24 cellular contexts compared by ENCODE assay signal in genomic region chr16:86831366-86831765, GRCh38.
"Had no signal": no experiment of that assay in that cellular context is flagged by ENCODE, and none has a peak within 500 bp of the region (broad histone marks: within the 10 kb centered on the region; RNA-seq: fewer than 3 reads in every experiment).

No MANE protein-coding gene starts in this region.

- H3K27ac ChIP-seq: colonic mucosa, esophagus muscularis mucosa, left ventricle myocardium inferior, neutrophil, parathyroid adenoma, tibial nerve, uterus had no signal

- H3K27me3 ChIP-seq: colonic mucosa, uterus had no signal

- H3K9ac ChIP-seq: parathyroid adenoma had no signal

- H3K9me3 ChIP-seq: colonic mucosa, esophagus muscularis mucosa, left ventricle myocardium inferior, mucosa of descending colon, neutrophil, tibial nerve, uterus had no signal

- H3K4me2 ChIP-seq: smooth muscle cell had no signal

- ATAC-seq: activated CD8-positive, alpha-beta T cell treated with anti-CD3 and anti-CD28 coated beads for 36 hours; activated T-cell treated with anti-CD3 and anti-CD28 coated beads, Interleukin-2, amount 50 U/mL, for 4 hours; mucosa of descending colon; naive thymus-derived CD4-positive, alpha-beta T cell; WTC11 had no signal

- H2AFZ ChIP-seq: parathyroid adenoma had no signal

- H3K4me3 ChIP-seq: colonic mucosa, esophagus muscularis mucosa, left ventricle myocardium inferior, mucosa of descending colon, smooth muscle cell, tibial nerve, uterus had no signal

- H3K79me2 ChIP-seq: parathyroid adenoma had no signal

- DNase-seq: activated CD4-positive, alpha-beta T cell treated with anti-CD3 and anti-CD28 coated beads for 4 hours; activated CD8-positive, alpha-beta T cell treated with anti-CD3 and anti-CD28 coated beads for 36 hours; activated effector memory CD4-positive, alpha-beta T cell treated with Interleukin-2 at 50 U/mL for 16 hours; activated T-cell treated with anti-CD3 and anti-CD28 coated beads, Interleukin-2, amount 50 U/mL, for 4 hours; amniotic stem cell; central memory CD4-positive, alpha-beta T cell; colonic mucosa; hippocampal formation; kidney; left ventricle myocardium inferior; mucosa of descending colon; naive thymus-derived CD4-positive, alpha-beta T cell; retina; stimulated activated CD4-positive, alpha-beta T cell treated with anti-CD3 and anti-CD28 coated beads, Interleukin-4, amount 100 ng/mL, for 4 hours; stimulated activated CD8-positive, alpha-beta memory T cell treated with anti-CD3 and anti-CD28 coated beads, Interleukin-4, amount 100 ng/mL, for 48 hours; stimulated activated naive CD4-positive, alpha-beta T cell treated with Interleukin-2 at 50 U/mL for 16 hours; substantia nigra; uterus had no signal

- H3K36me3 ChIP-seq: colonic mucosa, esophagus muscularis mucosa, left ventricle myocardium inferior, neutrophil, tibial nerve, uterus had no signal

- H3K4me1 ChIP-seq: colonic mucosa, uterus had no signal
